1 cellular context compared by ENCODE assay signal in the genomic region with DNA sequence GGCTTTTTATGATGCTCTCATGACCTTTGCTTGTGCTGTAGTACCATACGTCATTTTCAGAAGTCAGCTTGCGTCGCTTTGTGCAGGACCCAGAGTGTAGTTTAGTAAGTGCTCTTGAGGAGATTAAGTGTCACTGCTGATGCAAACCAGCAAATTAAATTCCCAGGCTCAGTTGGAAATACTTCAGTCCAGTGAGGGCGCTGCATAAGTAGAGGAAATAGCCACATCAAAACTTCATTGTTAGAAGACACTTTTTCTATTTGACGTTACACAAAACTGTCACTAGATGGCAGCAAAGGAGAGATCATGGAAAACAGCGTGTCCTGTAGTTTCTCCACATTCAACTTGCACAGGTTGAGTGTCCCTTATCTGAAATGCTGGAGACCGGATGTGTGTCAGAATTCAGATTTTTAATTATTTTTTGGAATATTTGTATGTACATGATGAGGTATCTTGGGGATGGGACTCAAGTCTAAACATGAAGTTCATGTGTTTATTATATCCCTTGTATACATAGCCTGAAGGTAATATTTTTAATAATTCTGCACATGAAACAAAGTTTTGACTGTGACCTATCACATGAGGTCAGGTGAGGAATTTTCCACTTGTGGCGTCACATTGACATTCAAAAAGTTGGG.
TF ChIP-seq lines count a peak whose summit lies in the region.

No MANE protein-coding gene starts in this region.

TF ChIP-seq in HepG2, 621 proteins besides CTCF, POLR2A, EP300 and RAD21:
- TF ChIP-seq TBL1XR1 (IDR thresholded peaks at IDR 0.05; ENCODE audit: borderline replicate concordance, low read length, partially characterized antibody) (no peak), FOXK1 (CRISPR knock-in tag; IDR thresholded peaks at IDR 0.05; ENCODE audit: borderline replicate concordance, low read depth) (no peak), MED1 (CRISPR knock-in tag; IDR thresholded peaks at IDR 0.05) (peak; percentile 58), THAP11 (CRISPR knock-in tag; IDR thresholded peaks at IDR 0.05) (peak; percentile 40; the same call in 1 of the 2 replicates), SOX6 (IDR thresholded peaks at IDR 0.05) (no peak), SOX6 (CRISPR knock-in tag; IDR thresholded peaks at IDR 0.05) (peak; percentile 29; the same call in 1 of the 2 replicates), SMAD3 (CRISPR knock-in tag; IDR thresholded peaks at IDR 0.05) (peak; percentile 44; the same call in 1 of the 2 replicates), ATF4 (CRISPR knock-in tag; IDR thresholded peaks at IDR 0.05) (0 out of 4 replicates have a peak, but pooled peaks of 1 of the 2 experiments have one; percentile 21), ELF3 (CRISPR knock-in tag; IDR thresholded peaks at IDR 0.05) (peak; percentile 71), ZKSCAN8 (CRISPR knock-in tag; IDR thresholded peaks at IDR 0.05; ENCODE audit: borderline replicate concordance) (0 out of 2 replicates have a peak, but pooled peaks have one; percentile 23), STAG1 (CRISPR knock-in tag; IDR thresholded peaks at IDR 0.05) (peak; percentile 85), ISL2 (CRISPR knock-in tag; IDR thresholded peaks at IDR 0.05) (0 out of 2 replicates have a peak, but pooled peaks have one; percentile 34), ZNF792 (CRISPR knock-in tag; IDR thresholded peaks at IDR 0.05) (0 out of 2 replicates have a peak, but pooled peaks have one; percentile 24), BCL6 (CRISPR knock-in tag; IDR thresholded peaks at IDR 0.05) (0 out of 2 replicates have a peak, but pooled peaks have one; percentile 23), REXO4 (CRISPR knock-in tag; IDR thresholded peaks at IDR 0.05; ENCODE audit: borderline replicate concordance) (no peak), MIXL1 (CRISPR knock-in tag; IDR thresholded peaks at IDR 0.05) (0 out of 2 replicates have a peak, but pooled peaks have one; percentile 37), SOX5 (CRISPR knock-in tag; IDR thresholded peaks at IDR 0.05; ENCODE audit: borderline replicate concordance) (peak; percentile 54; the same call in 1 of the 2 replicates), FOXA3 (CRISPR knock-in tag; IDR thresholded peaks at IDR 0.05) (0 out of 2 replicates have a peak, but pooled peaks have one; percentile 35), NFKBIZ (CRISPR knock-in tag; IDR thresholded peaks at IDR 0.05) (no peak), SAP130 (CRISPR knock-in tag; IDR thresholded peaks at IDR 0.05; ENCODE audit: low read depth) (peak; percentile 46; the same call in 1 of the 2 replicates), IKZF5 (CRISPR knock-in tag; IDR thresholded peaks at IDR 0.05) (peak; percentile 50; the same call in 1 of the 2 replicates), ZNF264 (CRISPR knock-in tag; IDR thresholded peaks at IDR 0.05) (0 out of 2 replicates have a peak, but pooled peaks have one; percentile 49), IRF2 (CRISPR knock-in tag; IDR thresholded peaks at IDR 0.05) (peak; percentile 47; the same call in 1 of the 2 replicates), GATAD2A (CRISPR knock-in tag; IDR thresholded peaks at IDR 0.05) (peak; percentile 52; the same call in 1 of the 2 replicates), ZNF614 (CRISPR knock-in tag; IDR thresholded peaks at IDR 0.05; ENCODE audit: borderline replicate concordance) (peak; percentile 44; the same call in 1 of the 2 replicates), SOX13 (IDR thresholded peaks at IDR 0.05) (no peak), SOX13 (CRISPR knock-in tag; conservative IDR thresholded peaks at IDR 0.05 in 1 of 2, IDR thresholded peaks at IDR 0.05 in 1 of 2) (peak in 1 of 2 experiments; percentile 31; a peak in 1 of 4 replicates), ZNF207 (IDR thresholded peaks at IDR 0.05; ENCODE audit: borderline replicate concordance) (no peak), MED13 (CRISPR knock-in tag; IDR thresholded peaks at IDR 0.05) (no peak), TEAD2 (CRISPR knock-in tag; IDR thresholded peaks at IDR 0.05) (no peak), HDAC2 (CRISPR knock-in tag; IDR thresholded peaks at IDR 0.05) (0 out of 2 replicates have a peak, but pooled peaks have one; percentile 19), TEAD3 (CRISPR knock-in tag; optimal IDR thresholded peaks at IDR 0.05; ENCODE audit: borderline replicate concordance) (peak; percentile 52), ADNP (CRISPR knock-in tag; IDR thresholded peaks at IDR 0.05) (no peak), ETV5 (CRISPR knock-in tag; IDR thresholded peaks at IDR 0.05; ENCODE audit: borderline replicate concordance) (peak; percentile 8; the same call in 1 of the 2 replicates), ZNF263 (CRISPR knock-in tag; IDR thresholded peaks at IDR 0.05) (no peak), PPARG (CRISPR knock-in tag; conservative IDR thresholded peaks at IDR 0.05) (0 out of 2 replicates have a peak, but pooled peaks have one; percentile 16), SMC3 (IDR thresholded peaks at IDR 0.05; ENCODE audit: low read length) (peak; percentile 75)
- TF ChIP-seq, protein P1, sequence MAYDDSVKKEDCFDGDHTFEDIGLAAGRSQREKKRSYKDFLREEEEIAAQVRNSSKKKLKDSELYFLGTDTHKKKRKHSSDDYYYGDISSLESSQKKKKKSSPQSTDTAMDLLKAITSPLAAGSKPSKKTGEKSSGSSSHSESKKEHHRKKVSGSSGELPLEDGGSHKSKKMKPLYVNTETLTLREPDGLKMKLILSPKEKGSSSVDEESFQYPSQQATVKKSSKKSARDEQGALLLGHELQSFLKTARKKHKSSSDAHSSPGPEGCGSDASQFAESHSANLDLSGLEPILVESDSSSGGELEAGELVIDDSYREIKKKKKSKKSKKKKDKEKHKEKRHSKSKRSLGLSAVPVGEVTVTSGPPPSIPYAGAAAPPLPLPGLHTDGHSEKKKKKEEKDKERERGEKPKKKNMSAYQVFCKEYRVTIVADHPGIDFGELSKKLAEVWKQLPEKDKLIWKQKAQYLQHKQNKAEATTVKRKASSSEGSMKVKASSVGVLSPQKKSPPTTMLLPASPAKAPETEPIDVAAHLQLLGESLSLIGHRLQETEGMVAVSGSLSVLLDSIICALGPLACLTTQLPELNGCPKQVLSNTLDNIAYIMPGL (CRISPR knock-in tag; IDR thresholded peaks at IDR 0.05; ENCODE audit: borderline replicate concordance in 1 of 2, low read depth in 1 of 2): peak; percentile 45 to 62; a peak in 2 of 4 replicates
- TF ChIP-seq, protein P2, sequence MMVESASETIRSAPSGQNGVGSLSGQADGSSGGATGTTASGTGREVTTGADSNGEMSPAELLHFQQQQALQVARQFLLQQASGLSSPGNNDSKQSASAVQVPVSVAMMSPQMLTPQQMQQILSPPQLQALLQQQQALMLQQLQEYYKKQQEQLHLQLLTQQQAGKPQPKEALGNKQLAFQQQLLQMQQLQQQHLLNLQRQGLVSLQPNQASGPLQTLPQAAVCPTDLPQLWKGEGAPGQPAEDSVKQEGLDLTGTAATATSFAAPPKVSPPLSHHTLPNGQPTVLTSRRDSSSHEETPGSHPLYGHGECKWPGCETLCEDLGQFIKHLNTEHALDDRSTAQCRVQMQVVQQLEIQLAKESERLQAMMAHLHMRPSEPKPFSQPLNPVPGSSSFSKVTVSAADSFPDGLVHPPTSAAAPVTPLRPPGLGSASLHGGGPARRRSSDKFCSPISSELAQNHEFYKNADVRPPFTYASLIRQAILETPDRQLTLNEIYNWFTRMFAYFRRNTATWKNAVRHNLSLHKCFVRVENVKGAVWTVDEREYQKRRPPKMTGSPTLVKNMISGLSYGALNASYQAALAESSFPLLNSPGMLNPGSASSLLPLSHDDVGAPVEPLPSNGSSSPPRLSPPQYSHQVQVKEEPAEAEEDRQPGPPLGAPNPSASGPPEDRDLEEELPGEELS (CRISPR knock-in tag; IDR thresholded peaks at IDR 0.05): 0 out of 2 replicates have a peak, but pooled peaks have one; percentile 10
- TF ChIP-seq, protein P3, sequence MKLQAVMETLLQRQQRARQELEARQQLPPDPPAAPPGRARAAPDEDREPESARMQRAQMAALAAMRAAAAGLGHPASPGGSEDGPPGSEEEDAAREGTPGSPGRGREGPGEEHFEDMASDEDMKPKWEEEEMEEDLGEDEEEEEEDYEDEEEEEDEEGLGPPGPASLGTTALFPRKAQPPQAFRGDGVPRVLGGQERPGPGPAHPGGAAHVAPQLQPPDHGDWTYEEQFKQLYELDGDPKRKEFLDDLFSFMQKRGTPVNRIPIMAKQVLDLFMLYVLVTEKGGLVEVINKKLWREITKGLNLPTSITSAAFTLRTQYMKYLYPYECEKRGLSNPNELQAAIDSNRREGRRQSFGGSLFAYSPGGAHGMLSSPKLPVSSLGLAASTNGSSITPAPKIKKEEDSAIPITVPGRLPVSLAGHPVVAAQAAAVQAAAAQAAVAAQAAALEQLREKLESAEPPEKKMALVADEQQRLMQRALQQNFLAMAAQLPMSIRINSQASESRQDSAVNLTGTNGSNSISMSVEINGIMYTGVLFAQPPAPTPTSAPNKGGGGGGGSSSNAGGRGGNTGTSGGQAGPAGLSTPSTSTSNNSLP (IDR thresholded peaks at IDR 0.05; ENCODE audit: low read depth, low read length): peak; percentile 69; the same call in 1 of the 2 replicates
- TF ChIP-seq, protein P4, sequence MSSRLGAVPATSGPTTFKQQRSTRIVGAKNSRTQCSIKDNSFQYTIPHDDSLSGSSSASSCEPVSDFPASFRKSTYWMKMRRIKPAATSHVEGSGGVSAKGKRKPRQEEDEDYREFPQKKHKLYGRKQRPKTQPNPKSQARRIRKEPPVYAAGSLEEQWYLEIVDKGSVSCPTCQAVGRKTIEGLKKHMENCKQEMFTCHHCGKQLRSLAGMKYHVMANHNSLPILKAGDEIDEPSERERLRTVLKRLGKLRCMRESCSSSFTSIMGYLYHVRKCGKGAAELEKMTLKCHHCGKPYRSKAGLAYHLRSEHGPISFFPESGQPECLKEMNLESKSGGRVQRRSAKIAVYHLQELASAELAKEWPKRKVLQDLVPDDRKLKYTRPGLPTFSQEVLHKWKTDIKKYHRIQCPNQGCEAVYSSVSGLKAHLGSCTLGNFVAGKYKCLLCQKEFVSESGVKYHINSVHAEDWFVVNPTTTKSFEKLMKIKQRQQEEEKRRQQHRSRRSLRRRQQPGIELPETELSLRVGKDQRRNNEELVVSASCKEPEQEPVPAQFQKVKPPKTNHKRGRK (CRISPR knock-in tag; IDR thresholded peaks at IDR 0.05): no peak
- TF ChIP-seq, protein P5, sequence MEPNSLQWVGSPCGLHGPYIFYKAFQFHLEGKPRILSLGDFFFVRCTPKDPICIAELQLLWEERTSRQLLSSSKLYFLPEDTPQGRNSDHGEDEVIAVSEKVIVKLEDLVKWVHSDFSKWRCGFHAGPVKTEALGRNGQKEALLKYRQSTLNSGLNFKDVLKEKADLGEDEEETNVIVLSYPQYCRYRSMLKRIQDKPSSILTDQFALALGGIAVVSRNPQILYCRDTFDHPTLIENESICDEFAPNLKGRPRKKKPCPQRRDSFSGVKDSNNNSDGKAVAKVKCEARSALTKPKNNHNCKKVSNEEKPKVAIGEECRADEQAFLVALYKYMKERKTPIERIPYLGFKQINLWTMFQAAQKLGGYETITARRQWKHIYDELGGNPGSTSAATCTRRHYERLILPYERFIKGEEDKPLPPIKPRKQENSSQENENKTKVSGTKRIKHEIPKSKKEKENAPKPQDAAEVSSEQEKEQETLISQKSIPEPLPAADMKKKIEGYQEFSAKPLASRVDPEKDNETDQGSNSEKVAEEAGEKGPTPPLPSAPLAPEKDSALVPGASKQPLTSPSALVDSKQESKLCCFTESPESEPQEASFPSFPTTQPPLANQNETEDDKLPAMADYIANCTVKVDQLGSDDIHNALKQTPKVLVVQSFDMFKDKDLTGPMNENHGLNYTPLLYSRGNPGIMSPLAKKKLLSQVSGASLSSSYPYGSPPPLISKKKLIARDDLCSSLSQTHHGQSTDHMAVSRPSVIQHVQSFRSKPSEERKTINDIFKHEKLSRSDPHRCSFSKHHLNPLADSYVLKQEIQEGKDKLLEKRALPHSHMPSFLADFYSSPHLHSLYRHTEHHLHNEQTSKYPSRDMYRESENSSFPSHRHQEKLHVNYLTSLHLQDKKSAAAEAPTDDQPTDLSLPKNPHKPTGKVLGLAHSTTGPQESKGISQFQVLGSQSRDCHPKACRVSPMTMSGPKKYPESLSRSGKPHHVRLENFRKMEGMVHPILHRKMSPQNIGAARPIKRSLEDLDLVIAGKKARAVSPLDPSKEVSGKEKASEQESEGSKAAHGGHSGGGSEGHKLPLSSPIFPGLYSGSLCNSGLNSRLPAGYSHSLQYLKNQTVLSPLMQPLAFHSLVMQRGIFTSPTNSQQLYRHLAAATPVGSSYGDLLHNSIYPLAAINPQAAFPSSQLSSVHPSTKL (CRISPR knock-in tag; IDR thresholded peaks at IDR 0.05): peak; percentile 22; the same call in 1 of the 2 replicates
